23 cellular contexts compared by ENCODE assay signal in genomic region chr1:10659646-10660540, GRCh38.
"Had no signal": no experiment of that assay in that cellular context is flagged by ENCODE, and none has a peak within 500 bp of the region (broad histone marks: within the 10 kb centered on the region; RNA-seq: fewer than 3 reads in every experiment).

No MANE protein-coding gene starts in this region.

- H3K79me2 ChIP-seq: hepatocyte, parathyroid adenoma had no signal

- H3K9me3 ChIP-seq: esophagus squamous epithelium, prostate gland, right lobe of liver, spleen had no signal

- H3K9ac ChIP-seq: parathyroid adenoma had no signal

- H3K4me1 ChIP-seq: parathyroid adenoma had no signal

- ATAC-seq: left cardiac atrium; right lobe of liver; stimulated activated naive B cell treated with anti-CD40 and anti-IgM and Interleukin-4, amounts not matched to agents 10 μg/mL and 1 μg/mL and 100 μg/mL, for 72 hours; stimulated activated naive CD8-positive, alpha-beta T cell treated with anti-CD3 and anti-CD28 coated beads, Interleukin-15, amount 100 ng/mL, for 72 hours had no signal

- H2AFZ ChIP-seq: hepatocyte, parathyroid adenoma had no signal

- H3K36me3 Mint-ChIP-seq: naive B cell had no signal

- H3K27me3 ChIP-seq: esophagus squamous epithelium, hepatocyte, right lobe of liver, spleen had no signal

- H3K27me3 Mint-ChIP-seq: central memory CD8-positive, alpha-beta T cell; effector memory CD8-positive, alpha-beta T cell; memory B cell; naive B cell; stimulated activated naive B cell treated with anti-CD40 and anti-IgM and Interleukin-4, amounts not matched to agents 10 μg/mL and 1 μg/mL and 100 μg/mL, for 72 hours; stimulated activated naive CD8-positive, alpha-beta T cell treated with anti-CD3 and anti-CD28 coated beads, Interleukin-15, amount 100 ng/mL, for 72 hours had no signal

- H3K9me3 Mint-ChIP-seq: central memory CD8-positive, alpha-beta T cell; effector memory CD8-positive, alpha-beta T cell; memory B cell; naive B cell; nephron; stimulated activated naive B cell treated with anti-CD40 and anti-IgM and Interleukin-4, amounts not matched to agents 10 μg/mL and 1 μg/mL and 100 μg/mL, for 72 hours; stimulated activated naive CD8-positive, alpha-beta T cell treated with anti-CD3 and anti-CD28 coated beads, Interleukin-15, amount 100 ng/mL, for 72 hours had no signal

- DNase-seq: cortex of kidney; effector memory CD8-positive, alpha-beta T cell; esophagus squamous epithelium; foreskin fibroblast; head of caudate nucleus; kidney; left cardiac atrium; midbrain; naive B cell; retina; right lobe of liver; spleen; stimulated activated CD4-positive, alpha-beta T cell treated with anti-CD3 and anti-CD28 coated beads, Interleukin-2, amount 100 ng/mL, for 24 hours; stimulated activated CD4-positive, alpha-beta T cell treated with anti-CD3 and anti-CD28 coated beads, Interleukin-4, amount 100 ng/mL, for 4 hours; stimulated activated naive B cell treated with anti-CD40 and anti-IgM and Interleukin-4, amounts not matched to agents 10 μg/mL and 1 μg/mL and 100 μg/mL, for 72 hours; stimulated activated naive CD8-positive, alpha-beta T cell treated with anti-CD3 and anti-CD28 coated beads, Interleukin-15, amount 100 ng/mL, for 72 hours had no signal

- H3K4me2 ChIP-seq: hepatocyte had no signal

- H3K36me3 ChIP-seq: right lobe of liver had no signal

- H3K27ac Mint-ChIP-seq: effector memory CD8-positive, alpha-beta T cell; memory B cell; nephron; stimulated activated naive B cell treated with anti-CD40 and anti-IgM and Interleukin-4, amounts not matched to agents 10 μg/mL and 1 μg/mL and 100 μg/mL, for 72 hours had no signal

- H3K4me3 ChIP-seq: esophagus squamous epithelium, hepatocyte, prostate gland, right lobe of liver, spleen had no signal

- H3K4me3 Mint-ChIP-seq: central memory CD8-positive, alpha-beta T cell; effector memory CD8-positive, alpha-beta T cell; memory B cell; nephron; stimulated activated naive B cell treated with anti-CD40 and anti-IgM and Interleukin-4, amounts not matched to agents 10 μg/mL and 1 μg/mL and 100 μg/mL, for 72 hours; stimulated activated naive CD8-positive, alpha-beta T cell treated with anti-CD3 and anti-CD28 coated beads, Interleukin-15, amount 100 ng/mL, for 72 hours had no signal

- H3K4me1 Mint-ChIP-seq: central memory CD8-positive, alpha-beta T cell; memory B cell; naive B cell; stimulated activated naive B cell treated with anti-CD40 and anti-IgM and Interleukin-4, amounts not matched to agents 10 μg/mL and 1 μg/mL and 100 μg/mL, for 72 hours; stimulated activated naive CD8-positive, alpha-beta T cell treated with anti-CD3 and anti-CD28 coated beads, Interleukin-15, amount 100 ng/mL, for 72 hours had no signal

- H3K27ac ChIP-seq: epithelial cell of prostate, esophagus squamous epithelium, hepatocyte, parathyroid adenoma, right lobe of liver, spleen had no signal
